8 cellular contexts compared by ENCODE assay signal in genomic region chr17:76141212-76142043, GRCh38. TPM values are rescaled to one million over a fixed set of nuclear protein-coding genes. Genes with fewer than 3 reads are reported as not detected.
DNase-seq lines count a peak whose midpoint lies in the region; ATAC-seq and TF ChIP-seq lines count a peak whose summit lies in the region.

TSS of gene FOXJ1 (minus strand) at chr17:76141245. CDS start at chr17:76140395, 850 bp downstream.

- DNase-seq in GM13977 (ENCODE audit: low spot score) (peak; percentile 98), NCI-H446 (lab: John Stamatoyannopoulos, UW) (peak; percentile 81 to 96), cerebellum (ENCODE audit: low spot score) (peak; percentile 98), kidney tubule cell (ENCODE audit: low spot score) (peak; percentile 89)
- peak; percentile 89 for DNase-seq in activated CD4-positive, alpha-beta T cell treated with anti-CD3 and anti-CD28 coated beads for 1 hour
- peak; percentile 81 to 83 for DNase-seq in stimulated activated CD4-positive, alpha-beta T cell treated with anti-CD3 and anti-CD28 coated beads, Interleukin-15, amount 100 ng/mL, for 1 hour (ENCODE audit: low read depth in 1 of 2, low spot score in 1 of 2)

- ATAC-seq in HG03342 (IDR thresholded peaks at IDR 0.05; ENCODE audit: unreplicated experiment) (peak; percentile 65), HG03457 (IDR thresholded peaks at IDR 0.05; ENCODE audit: unreplicated experiment) (no peak)

- no peak for TF ChIP-seq CTCF in GM13977 (IDR thresholded peaks at IDR 0.05; ENCODE audit: extremely low read depth, insufficient read depth, missing control alignments)

- in situ Hi-C loops in GM13977 (cut with MboI; ENCODE audit: low pct_unique_long_range_greater_than_20kb, low sequenced_read_pairs, unreplicated experiment): no loop called here

RNA-seq across cellular contexts. Expression of gene FOXJ1, which starts in this region (rescaled TPM):
- total RNA-seq in cerebellum: 7.8 TPM
